Comparison of ENCODE assay signal across 20 cellular contexts in genomic region chr4:37463033-37463432, GRCh38.
"Had no signal": no experiment of that assay in that cellular context is flagged by ENCODE, and none has a peak within 500 bp of the region (broad histone marks: within the 10 kb centered on the region; RNA-seq: fewer than 3 reads in every experiment).

No MANE protein-coding gene starts in this region.

- ATAC-seq: activated CD8-positive, alpha-beta T cell treated with anti-CD3 and anti-CD28 coated beads for 36 hours; PC-3 had no signal

- H3K36me3 ChIP-seq: adrenal gland, MG63 had no signal

- H3K36me3 Mint-ChIP-seq: activated naive CD8-positive, alpha-beta T cell treated with anti-CD3 and anti-CD28 coated beads, Interleukin-2, amount 10 ng/mL, durations not matched to agents 7 days and 5 days had no signal

- H3K9me3 ChIP-seq: adrenal gland, MG63 had no signal

- H3K4me3 Mint-ChIP-seq: activated CD8-positive, alpha-beta T cell treated with anti-CD3 and anti-CD28 coated beads for 36 hours; activated naive CD8-positive, alpha-beta T cell treated with anti-CD3 and anti-CD28 coated beads, Interleukin-2, amount 10 ng/mL, durations not matched to agents 7 days and 5 days; T-helper 1 cell treated with Interleukin-12 subunit alpha and Interleukin-12 subunit beta and Interleukin-4 antibody, amounts not matched to agents 30 μg/mL and 1 μg/mL, for 36 hours had no signal

- H3K27ac Mint-ChIP-seq: activated CD8-positive, alpha-beta T cell treated with anti-CD3 and anti-CD28 coated beads for 36 hours; activated naive CD8-positive, alpha-beta T cell treated with anti-CD3 and anti-CD28 coated beads, Interleukin-2, amount 10 ng/mL, durations not matched to agents 7 days and 5 days; T-helper 1 cell treated with Interleukin-12 subunit alpha and Interleukin-12 subunit beta and Interleukin-4 antibody, amounts not matched to agents 30 μg/mL and 1 μg/mL, for 36 hours had no signal

- DNase-seq: activated CD4-positive, alpha-beta T cell treated with anti-CD3 and anti-CD28 coated beads, Interleukin-2, amount 50 U/mL, for 1 hour; activated CD4-positive, CD25-positive, alpha-beta regulatory T cell; activated CD8-positive, alpha-beta memory T cell treated with anti-CD3 and anti-CD28 coated beads, Interleukin-2, amount 50 U/mL, for 4 hours; activated CD8-positive, alpha-beta T cell treated with anti-CD3 and anti-CD28 coated beads for 36 hours; activated naive CD4-positive, alpha-beta T cell treated with anti-CD3 and anti-CD28 coated beads, Interleukin-2, amount 50 U/mL, for 16 hours; activated naive CD8-positive, alpha-beta T cell treated with anti-CD3 and anti-CD28 coated beads, Interleukin-2, amount 10 ng/mL, durations not matched to agents 7 days and 5 days; adrenal gland; anterior cingulate cortex; MG63; MV-4-11; NCI-H1092 treated with DMSO at 0.1 percent for 48 hours; NCI-H1417 treated with DMSO at 0.1 percent for 48 hours; NCI-H1694; NCI-H2029; NCI-H510A treated with DMSO at 0.1 percent for 48 hours; NCI-H69; PC-3; SHP77 treated with DMSO at 0.1 percent for 48 hours had no signal

- H3K4me1 ChIP-seq: adrenal gland had no signal

- H3K9me3 Mint-ChIP-seq: activated CD8-positive, alpha-beta T cell treated with anti-CD3 and anti-CD28 coated beads for 36 hours; activated naive CD8-positive, alpha-beta T cell treated with anti-CD3 and anti-CD28 coated beads, Interleukin-2, amount 10 ng/mL, durations not matched to agents 7 days and 5 days; T-helper 1 cell treated with Interleukin-12 subunit alpha and Interleukin-12 subunit beta and Interleukin-4 antibody, amounts not matched to agents 30 μg/mL and 1 μg/mL, for 36 hours had no signal

- H3K4me2 ChIP-seq: KMS-11 had no signal

- H3K9ac ChIP-seq: KMS-11 had no signal

- H3K4me3 ChIP-seq: adrenal gland, MG63 had no signal

- H3K27me3 ChIP-seq: adrenal gland, MG63 had no signal

- H3K4me1 Mint-ChIP-seq: activated naive CD8-positive, alpha-beta T cell treated with anti-CD3 and anti-CD28 coated beads, Interleukin-2, amount 10 ng/mL, durations not matched to agents 7 days and 5 days had no signal

- H3K27ac ChIP-seq: adrenal gland, KMS-11 had no signal
